16 cellular contexts compared by ENCODE assay signal in the genomic region with DNA sequence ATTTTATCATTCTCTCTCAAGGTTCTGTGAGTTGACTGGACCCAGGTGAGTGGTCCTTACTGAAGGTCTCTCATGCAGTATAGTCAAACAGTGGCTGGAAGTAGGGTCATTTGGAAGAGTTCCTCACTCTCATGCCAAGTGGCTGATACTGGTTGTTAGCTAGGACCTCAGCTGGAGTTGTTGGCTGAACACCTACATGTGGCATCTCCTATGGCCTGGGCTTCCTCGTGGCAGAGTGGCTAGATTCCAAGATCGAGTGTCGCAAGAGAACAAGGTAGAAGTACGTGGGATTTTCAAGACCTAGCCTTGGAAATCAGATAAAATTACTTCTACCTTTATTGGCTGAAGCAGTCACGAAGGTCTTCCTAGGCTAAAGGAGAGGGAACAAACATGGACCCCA.
"Had no signal": no experiment of that assay in that cellular context is flagged by ENCODE, and none has a peak within 500 bp of the region (broad histone marks: within the 10 kb centered on the region; RNA-seq: fewer than 3 reads in every experiment).

No MANE protein-coding gene starts in this region.

- H3K27me3 ChIP-seq: foreskin keratinocyte, left lung, SJSA1, tibial nerve had no signal

- H3K4me1 ChIP-seq: SJSA1 had no signal

- DNase-seq: activated CD4-positive, alpha-beta T cell treated with anti-CD3 and anti-CD28 coated beads, Interleukin-2, amount 50 U/mL, for 48 hours; activated CD4-positive, CD25-positive, alpha-beta regulatory T cell treated with anti-CD3 and anti-CD28 coated beads, Interleukin-2, amount 50 U/mL, for 72 hours; anterior cingulate cortex; effector CD8-positive, alpha-beta T cell; foreskin keratinocyte; left lung; stimulated activated CD4-positive, alpha-beta T cell treated with anti-CD3 and anti-CD28 coated beads, Interleukin-4, amount 100 ng/mL, for 1 hour; stimulated activated naive CD4-positive, alpha-beta T cell; T-helper 1 cell; WERI-Rb-1 had no signal

- H3K27ac ChIP-seq: foreskin keratinocyte, left lung, SJSA1, tibial nerve, WERI-Rb-1 had no signal

- H3K4me3 Mint-ChIP-seq: activated T-helper 1 cell treated with anti-CD3 and anti-CD28 coated beads, Interleukin-12 subunit alpha, Interleukin-12 subunit beta, Interleukin-2, Interleukin-4 antibody, amounts not matched to agents 30 ng/mL and 10 ng/mL and 1 ng/mL, durations not matched to agents 14 hours and 24 hours and 36 hours; brain; dendritic cell treated with granulocyte-macrophage colony-stimulating factor and Interleukin-4, amounts not matched to agents 40 ng/mL and 50 ng/mL, for 4 days had no signal

- FAIRE-seq: TTC549 had no signal

- H3K27me3 Mint-ChIP-seq: brain; dendritic cell treated with granulocyte-macrophage colony-stimulating factor and Interleukin-4, amounts not matched to agents 40 ng/mL and 50 ng/mL, for 4 days had no signal

- H3K27ac Mint-ChIP-seq: activated T-helper 1 cell treated with anti-CD3 and anti-CD28 coated beads, Interleukin-12 subunit alpha, Interleukin-12 subunit beta, Interleukin-2, Interleukin-4 antibody, amounts not matched to agents 30 ng/mL and 10 ng/mL and 1 ng/mL, durations not matched to agents 14 hours and 24 hours and 36 hours; dendritic cell treated with granulocyte-macrophage colony-stimulating factor and Interleukin-4, amounts not matched to agents 40 ng/mL and 50 ng/mL, for 4 days had no signal

- H3K9me3 Mint-ChIP-seq: activated T-helper 1 cell treated with anti-CD3 and anti-CD28 coated beads, Interleukin-12 subunit alpha, Interleukin-12 subunit beta, Interleukin-2, Interleukin-4 antibody, amounts not matched to agents 30 ng/mL and 10 ng/mL and 1 ng/mL, durations not matched to agents 14 hours and 24 hours and 36 hours; brain; dendritic cell treated with granulocyte-macrophage colony-stimulating factor and Interleukin-4, amounts not matched to agents 40 ng/mL and 50 ng/mL, for 4 days had no signal

- H3K4me3 ChIP-seq: left lung, SJSA1, tibial nerve had no signal

- ATAC-seq: foreskin keratinocyte, left lung had no signal

- H3K9me3 ChIP-seq: left lung, SJSA1, tibial nerve had no signal
